In the genomic region with DNA sequence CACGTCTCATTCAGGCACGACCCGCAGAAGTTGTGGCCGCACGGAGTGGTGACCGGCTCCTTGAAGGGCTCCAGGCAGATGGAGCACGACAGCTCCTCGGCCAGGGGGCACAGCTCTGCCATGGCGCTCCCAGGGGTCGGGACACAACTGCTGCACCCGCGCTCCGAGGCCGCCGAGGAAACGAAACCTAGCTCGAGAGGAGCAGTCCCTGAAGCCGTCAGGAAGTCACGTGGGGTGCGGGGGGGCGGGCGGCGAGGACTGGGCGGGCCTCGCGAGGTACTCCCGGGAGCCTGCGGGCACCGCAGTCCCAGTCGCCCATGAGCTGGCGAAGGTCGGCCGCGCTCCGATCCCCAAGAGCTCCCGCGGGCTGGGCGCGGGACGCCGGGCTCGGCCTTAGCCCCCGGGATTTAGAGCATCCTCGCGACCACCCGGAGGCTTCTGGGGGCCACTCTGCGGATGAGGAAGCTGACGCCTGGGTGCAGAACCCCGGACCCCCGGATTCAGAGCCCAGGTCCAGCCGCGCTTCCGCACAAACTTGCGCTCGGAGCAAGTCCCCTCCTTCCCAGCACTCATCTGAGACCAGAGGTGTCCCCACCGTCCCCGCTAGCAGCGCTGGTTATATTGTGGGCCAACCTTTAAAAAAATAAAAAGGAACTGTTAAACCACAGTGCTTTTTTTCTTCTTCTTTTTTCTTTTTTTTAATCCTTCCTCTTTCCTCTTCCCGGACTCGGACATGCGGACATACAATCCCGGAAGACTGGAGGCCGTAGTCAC, we compare ENCODE assay signal across 1 cellular context.
TF ChIP-seq lines count a peak whose summit lies in the region.

A gene with protein sequence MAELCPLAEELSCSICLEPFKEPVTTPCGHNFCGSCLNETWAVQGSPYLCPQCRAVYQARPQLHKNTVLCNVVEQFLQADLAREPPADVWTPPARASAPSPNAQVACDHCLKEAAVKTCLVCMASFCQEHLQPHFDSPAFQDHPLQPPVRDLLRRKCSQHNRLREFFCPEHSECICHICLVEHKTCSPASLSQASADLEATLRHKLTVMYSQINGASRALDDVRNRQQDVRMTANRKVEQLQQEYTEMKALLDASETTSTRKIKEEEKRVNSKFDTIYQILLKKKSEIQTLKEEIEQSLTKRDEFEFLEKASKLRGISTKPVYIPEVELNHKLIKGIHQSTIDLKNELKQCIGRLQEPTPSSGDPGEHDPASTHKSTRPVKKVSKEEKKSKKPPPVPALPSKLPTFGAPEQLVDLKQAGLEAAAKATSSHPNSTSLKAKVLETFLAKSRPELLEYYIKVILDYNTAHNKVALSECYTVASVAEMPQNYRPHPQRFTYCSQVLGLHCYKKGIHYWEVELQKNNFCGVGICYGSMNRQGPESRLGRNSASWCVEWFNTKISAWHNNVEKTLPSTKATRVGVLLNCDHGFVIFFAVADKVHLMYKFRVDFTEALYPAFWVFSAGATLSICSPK (minus strand): TSS at position 183 of the 774 bp plus-strand sequence. CDS start 61 bp downstream, at position 122.

TF ChIP-seq in HepG2, 621 proteins besides CTCF, POLR2A, EP300 and RAD21 (continued from another document and continues in another):
- TF ChIP-seq, protein P1, sequence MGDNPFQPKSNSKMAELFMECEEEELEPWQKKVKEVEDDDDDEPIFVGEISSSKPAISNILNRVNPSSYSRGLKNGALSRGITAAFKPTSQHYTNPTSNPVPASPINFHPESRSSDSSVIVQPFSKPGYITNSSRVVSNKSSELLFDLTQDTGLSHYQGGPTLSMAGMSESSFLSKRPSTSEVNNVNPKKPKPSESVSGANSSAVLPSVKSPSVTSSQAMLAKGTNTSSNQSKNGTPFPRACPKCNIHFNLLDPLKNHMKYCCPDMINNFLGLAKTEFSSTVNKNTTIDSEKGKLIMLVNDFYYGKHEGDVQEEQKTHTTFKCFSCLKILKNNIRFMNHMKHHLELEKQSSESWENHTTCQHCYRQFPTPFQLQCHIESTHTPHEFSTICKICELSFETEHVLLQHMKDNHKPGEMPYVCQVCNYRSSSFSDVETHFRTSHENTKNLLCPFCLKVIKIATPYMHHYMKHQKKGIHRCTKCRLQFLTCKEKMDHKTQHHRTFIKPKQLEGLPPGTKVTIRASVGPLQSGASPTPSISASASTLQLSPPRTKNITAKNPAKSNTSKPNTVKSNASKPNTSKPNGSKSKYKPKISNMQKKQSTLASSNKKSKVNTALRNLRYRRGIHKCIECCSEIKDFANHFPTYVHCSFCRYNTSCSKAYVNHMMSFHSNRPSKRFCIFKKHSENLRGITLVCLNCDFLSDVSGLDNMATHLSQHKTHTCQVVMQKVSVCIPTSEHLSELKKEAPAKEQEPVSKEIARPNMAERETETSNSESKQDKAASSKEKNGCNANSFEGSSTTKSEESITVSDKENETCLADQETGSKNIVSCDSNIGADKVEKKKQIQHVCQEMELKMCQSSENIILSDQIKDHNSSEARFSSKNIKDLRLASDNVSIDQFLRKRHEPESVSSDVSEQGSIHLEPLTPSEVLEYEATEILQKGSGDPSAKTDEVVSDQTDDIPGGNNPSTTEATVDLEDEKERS (CRISPR knock-in tag; IDR thresholded peaks at IDR 0.05), result peak; percentile 75
- no peak for TF ChIP-seq ZNF24 (IDR thresholded peaks at IDR 0.05)
- TF ChIP-seq PITX1 (CRISPR knock-in tag; IDR thresholded peaks at IDR 0.05), result peak; percentile 63
- no peak for TF ChIP-seq ZNF253 (CRISPR knock-in tag; IDR thresholded peaks at IDR 0.05; ENCODE audit: borderline replicate concordance)
- TF ChIP-seq, protein P2, sequence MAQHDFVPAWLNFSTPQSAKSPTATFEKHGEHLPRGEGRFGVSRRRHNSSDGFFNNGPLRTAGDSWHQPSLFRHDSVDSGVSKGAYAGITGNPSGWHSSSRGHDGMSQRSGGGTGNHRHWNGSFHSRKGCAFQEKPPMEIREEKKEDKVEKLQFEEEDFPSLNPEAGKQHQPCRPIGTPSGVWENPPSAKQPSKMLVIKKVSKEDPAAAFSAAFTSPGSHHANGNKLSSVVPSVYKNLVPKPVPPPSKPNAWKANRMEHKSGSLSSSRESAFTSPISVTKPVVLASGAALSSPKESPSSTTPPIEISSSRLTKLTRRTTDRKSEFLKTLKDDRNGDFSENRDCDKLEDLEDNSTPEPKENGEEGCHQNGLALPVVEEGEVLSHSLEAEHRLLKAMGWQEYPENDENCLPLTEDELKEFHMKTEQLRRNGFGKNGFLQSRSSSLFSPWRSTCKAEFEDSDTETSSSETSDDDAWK (CRISPR knock-in tag; IDR thresholded peaks at IDR 0.05), result no peak
- TF ChIP-seq, protein P3, sequence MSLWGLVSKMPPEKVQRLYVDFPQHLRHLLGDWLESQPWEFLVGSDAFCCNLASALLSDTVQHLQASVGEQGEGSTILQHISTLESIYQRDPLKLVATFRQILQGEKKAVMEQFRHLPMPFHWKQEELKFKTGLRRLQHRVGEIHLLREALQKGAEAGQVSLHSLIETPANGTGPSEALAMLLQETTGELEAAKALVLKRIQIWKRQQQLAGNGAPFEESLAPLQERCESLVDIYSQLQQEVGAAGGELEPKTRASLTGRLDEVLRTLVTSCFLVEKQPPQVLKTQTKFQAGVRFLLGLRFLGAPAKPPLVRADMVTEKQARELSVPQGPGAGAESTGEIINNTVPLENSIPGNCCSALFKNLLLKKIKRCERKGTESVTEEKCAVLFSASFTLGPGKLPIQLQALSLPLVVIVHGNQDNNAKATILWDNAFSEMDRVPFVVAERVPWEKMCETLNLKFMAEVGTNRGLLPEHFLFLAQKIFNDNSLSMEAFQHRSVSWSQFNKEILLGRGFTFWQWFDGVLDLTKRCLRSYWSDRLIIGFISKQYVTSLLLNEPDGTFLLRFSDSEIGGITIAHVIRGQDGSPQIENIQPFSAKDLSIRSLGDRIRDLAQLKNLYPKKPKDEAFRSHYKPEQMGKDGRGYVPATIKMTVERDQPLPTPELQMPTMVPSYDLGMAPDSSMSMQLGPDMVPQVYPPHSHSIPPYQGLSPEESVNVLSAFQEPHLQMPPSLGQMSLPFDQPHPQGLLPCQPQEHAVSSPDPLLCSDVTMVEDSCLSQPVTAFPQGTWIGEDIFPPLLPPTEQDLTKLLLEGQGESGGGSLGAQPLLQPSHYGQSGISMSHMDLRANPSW (CRISPR knock-in tag; IDR thresholded peaks at IDR 0.05; ENCODE audit: borderline replicate concordance), result peak; percentile 92
- TF ChIP-seq ELF4 (CRISPR knock-in tag; IDR thresholded peaks at IDR 0.05; ENCODE audit: borderline replicate concordance), result peak; percentile 46; the same call in 1 of the 2 replicates
- peak; percentile 98 for TF ChIP-seq RBAK (CRISPR knock-in tag; IDR thresholded peaks at IDR 0.05)
- TF ChIP-seq, protein P4, sequence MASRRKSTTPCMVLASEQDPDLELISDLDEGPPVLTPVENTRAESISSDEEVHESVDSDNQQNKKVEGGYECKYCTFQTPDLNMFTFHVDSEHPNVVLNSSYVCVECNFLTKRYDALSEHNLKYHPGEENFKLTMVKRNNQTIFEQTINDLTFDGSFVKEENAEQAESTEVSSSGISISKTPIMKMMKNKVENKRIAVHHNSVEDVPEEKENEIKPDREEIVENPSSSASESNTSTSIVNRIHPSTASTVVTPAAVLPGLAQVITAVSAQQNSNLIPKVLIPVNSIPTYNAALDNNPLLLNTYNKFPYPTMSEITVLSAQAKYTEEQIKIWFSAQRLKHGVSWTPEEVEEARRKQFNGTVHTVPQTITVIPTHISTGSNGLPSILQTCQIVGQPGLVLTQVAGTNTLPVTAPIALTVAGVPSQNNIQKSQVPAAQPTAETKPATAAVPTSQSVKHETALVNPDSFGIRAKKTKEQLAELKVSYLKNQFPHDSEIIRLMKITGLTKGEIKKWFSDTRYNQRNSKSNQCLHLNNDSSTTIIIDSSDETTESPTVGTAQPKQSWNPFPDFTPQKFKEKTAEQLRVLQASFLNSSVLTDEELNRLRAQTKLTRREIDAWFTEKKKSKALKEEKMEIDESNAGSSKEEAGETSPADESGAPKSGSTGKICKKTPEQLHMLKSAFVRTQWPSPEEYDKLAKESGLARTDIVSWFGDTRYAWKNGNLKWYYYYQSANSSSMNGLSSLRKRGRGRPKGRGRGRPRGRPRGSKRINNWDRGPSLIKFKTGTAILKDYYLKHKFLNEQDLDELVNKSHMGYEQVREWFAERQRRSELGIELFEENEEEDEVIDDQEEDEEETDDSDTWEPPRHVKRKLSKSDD (CRISPR knock-in tag; IDR thresholded peaks at IDR 0.05; ENCODE audit: low read depth), result peak; percentile 69; the same call in 1 of the 2 replicates
- no peak for TF ChIP-seq RBM22 (optimal IDR thresholded peaks at IDR 0.05; ENCODE audit: low read length)
- TF ChIP-seq MTF2 (CRISPR knock-in tag; IDR thresholded peaks at IDR 0.05; ENCODE audit: borderline replicate concordance), result 0 out of 2 replicates have a peak, but pooled peaks have one; percentile 65
- TF ChIP-seq ZNF180 (CRISPR knock-in tag; IDR thresholded peaks at IDR 0.05; ENCODE audit: borderline replicate concordance, low read depth), result no peak
- no peak for TF ChIP-seq RCOR2 (CRISPR knock-in tag; IDR thresholded peaks at IDR 0.05)
- peak; percentile 51 for TF ChIP-seq ZEB1 (IDR thresholded peaks at IDR 0.05; ENCODE audit: insufficient replicate concordance, low read depth)
- peak; percentile 91; the same call in 1 of the 2 replicates for TF ChIP-seq IRX3 (CRISPR knock-in tag; IDR thresholded peaks at IDR 0.05; ENCODE audit: borderline replicate concordance, low read depth)
- TF ChIP-seq POGZ (CRISPR knock-in tag; IDR thresholded peaks at IDR 0.05), result peak; percentile 71
- 0 out of 2 replicates have a peak, but pooled peaks have one; percentile 19 for TF ChIP-seq DPF2 (CRISPR knock-in tag; IDR thresholded peaks at IDR 0.05; ENCODE audit: borderline replicate concordance, low read depth)
- peak; percentile 11; the same call in 1 of the 2 replicates for TF ChIP-seq MAF1 (CRISPR knock-in tag; IDR thresholded peaks at IDR 0.05; ENCODE audit: borderline replicate concordance)
- no peak; the same call in 1 of the 2 replicates for TF ChIP-seq ISX (CRISPR knock-in tag; conservative IDR thresholded peaks at IDR 0.05)
- TF ChIP-seq, protein P5, sequence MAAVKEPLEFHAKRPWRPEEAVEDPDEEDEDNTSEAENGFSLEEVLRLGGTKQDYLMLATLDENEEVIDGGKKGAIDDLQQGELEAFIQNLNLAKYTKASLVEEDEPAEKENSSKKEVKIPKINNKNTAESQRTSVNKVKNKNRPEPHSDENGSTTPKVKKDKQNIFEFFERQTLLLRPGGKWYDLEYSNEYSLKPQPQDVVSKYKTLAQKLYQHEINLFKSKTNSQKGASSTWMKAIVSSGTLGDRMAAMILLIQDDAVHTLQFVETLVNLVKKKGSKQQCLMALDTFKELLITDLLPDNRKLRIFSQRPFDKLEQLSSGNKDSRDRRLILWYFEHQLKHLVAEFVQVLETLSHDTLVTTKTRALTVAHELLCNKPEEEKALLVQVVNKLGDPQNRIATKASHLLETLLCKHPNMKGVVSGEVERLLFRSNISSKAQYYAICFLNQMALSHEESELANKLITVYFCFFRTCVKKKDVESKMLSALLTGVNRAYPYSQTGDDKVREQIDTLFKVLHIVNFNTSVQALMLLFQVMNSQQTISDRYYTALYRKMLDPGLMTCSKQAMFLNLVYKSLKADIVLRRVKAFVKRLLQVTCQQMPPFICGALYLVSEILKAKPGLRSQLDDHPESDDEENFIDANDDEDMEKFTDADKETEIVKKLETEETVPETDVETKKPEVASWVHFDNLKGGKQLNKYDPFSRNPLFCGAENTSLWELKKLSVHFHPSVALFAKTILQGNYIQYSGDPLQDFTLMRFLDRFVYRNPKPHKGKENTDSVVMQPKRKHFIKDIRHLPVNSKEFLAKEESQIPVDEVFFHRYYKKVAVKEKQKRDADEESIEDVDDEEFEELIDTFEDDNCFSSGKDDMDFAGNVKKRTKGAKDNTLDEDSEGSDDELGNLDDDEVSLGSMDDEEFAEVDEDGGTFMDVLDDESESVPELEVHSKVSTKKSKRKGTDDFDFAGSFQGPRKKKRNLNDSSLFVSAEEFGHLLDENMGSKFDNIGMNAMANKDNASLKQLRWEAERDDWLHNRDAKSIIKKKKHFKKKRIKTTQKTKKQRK (IDR thresholded peaks at IDR 0.05; ENCODE audit: low read length), result no peak
- TF ChIP-seq TCF7L2 (IDR thresholded peaks at IDR 0.05; ENCODE audit: low read depth, low read length), result no peak
- TF ChIP-seq HNRNPH1 (optimal IDR thresholded peaks at IDR 0.05; ENCODE audit: low read depth, low read length), result no peak
- TF ChIP-seq ETV5 (CRISPR knock-in tag; IDR thresholded peaks at IDR 0.05; ENCODE audit: borderline replicate concordance), result peak; percentile 79
- no peak for TF ChIP-seq RFX3 (CRISPR knock-in tag; IDR thresholded peaks at IDR 0.05)
- TF ChIP-seq, protein P6, sequence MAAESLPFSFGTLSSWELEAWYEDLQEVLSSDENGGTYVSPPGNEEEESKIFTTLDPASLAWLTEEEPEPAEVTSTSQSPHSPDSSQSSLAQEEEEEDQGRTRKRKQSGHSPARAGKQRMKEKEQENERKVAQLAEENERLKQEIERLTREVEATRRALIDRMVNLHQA (CRISPR knock-in tag; IDR thresholded peaks at IDR 0.05), result no peak
- TF ChIP-seq, protein P7, sequence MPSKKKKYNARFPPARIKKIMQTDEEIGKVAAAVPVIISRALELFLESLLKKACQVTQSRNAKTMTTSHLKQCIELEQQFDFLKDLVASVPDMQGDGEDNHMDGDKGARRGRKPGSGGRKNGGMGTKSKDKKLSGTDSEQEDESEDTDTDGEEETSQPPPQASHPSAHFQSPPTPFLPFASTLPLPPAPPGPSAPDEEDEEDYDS (CRISPR knock-in tag; IDR thresholded peaks at IDR 0.05), result peak; percentile 93
- peak; percentile 36; the same call in 1 of the 2 replicates for TF ChIP-seq JUNB (CRISPR knock-in tag; IDR thresholded peaks at IDR 0.05; ENCODE audit: borderline replicate concordance)
- TF ChIP-seq SP4 (CRISPR knock-in tag; IDR thresholded peaks at IDR 0.05), result peak; percentile 89
- TF ChIP-seq, protein P8, sequence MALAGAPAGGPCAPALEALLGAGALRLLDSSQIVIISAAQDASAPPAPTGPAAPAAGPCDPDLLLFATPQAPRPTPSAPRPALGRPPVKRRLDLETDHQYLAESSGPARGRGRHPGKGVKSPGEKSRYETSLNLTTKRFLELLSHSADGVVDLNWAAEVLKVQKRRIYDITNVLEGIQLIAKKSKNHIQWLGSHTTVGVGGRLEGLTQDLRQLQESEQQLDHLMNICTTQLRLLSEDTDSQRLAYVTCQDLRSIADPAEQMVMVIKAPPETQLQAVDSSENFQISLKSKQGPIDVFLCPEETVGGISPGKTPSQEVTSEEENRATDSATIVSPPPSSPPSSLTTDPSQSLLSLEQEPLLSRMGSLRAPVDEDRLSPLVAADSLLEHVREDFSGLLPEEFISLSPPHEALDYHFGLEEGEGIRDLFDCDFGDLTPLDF (CRISPR knock-in tag; IDR thresholded peaks at IDR 0.05), result peak; percentile 67; the same call in 1 of the 2 replicates
- TF ChIP-seq, protein P9, sequence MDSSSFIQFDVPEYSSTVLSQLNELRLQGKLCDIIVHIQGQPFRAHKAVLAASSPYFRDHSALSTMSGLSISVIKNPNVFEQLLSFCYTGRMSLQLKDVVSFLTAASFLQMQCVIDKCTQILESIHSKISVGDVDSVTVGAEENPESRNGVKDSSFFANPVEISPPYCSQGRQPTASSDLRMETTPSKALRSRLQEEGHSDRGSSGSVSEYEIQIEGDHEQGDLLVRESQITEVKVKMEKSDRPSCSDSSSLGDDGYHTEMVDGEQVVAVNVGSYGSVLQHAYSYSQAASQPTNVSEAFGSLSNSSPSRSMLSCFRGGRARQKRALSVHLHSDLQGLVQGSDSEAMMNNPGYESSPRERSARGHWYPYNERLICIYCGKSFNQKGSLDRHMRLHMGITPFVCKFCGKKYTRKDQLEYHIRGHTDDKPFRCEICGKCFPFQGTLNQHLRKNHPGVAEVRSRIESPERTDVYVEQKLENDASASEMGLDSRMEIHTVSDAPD (CRISPR knock-in tag; IDR thresholded peaks at IDR 0.05), result peak; percentile 87
- TF ChIP-seq NCOR1 (IDR thresholded peaks at IDR 0.05; ENCODE audit: borderline replicate concordance, low read length), result no peak
- peak; percentile 68; the same call in 1 of the 2 replicates for TF ChIP-seq MEIS1 (CRISPR knock-in tag; IDR thresholded peaks at IDR 0.05; ENCODE audit: borderline replicate concordance)
- 0 out of 2 replicates have a peak, but pooled peaks have one; percentile 33 for TF ChIP-seq ZNF530 (CRISPR knock-in tag; IDR thresholded peaks at IDR 0.05; ENCODE audit: low read depth)
- peak; percentile 87; the same call in 1 of the 2 replicates for TF ChIP-seq NFE2L1 (CRISPR knock-in tag; IDR thresholded peaks at IDR 0.05; ENCODE audit: borderline replicate concordance)
